18 cellular contexts compared by ENCODE assay signal in genomic region chr6:25178336-25178735, GRCh38.
DNase-seq lines count a peak whose midpoint lies in the region; ATAC-seq and TF ChIP-seq lines count a peak whose summit lies in the region.
"Had no signal": no experiment of that assay in that cellular context is flagged by ENCODE, and none has a peak within 500 bp of the region (broad histone marks: within the 10 kb centered on the region; RNA-seq: fewer than 3 reads in every experiment).

No MANE protein-coding gene starts in this region.

- H3K27me3 ChIP-seq in transverse colon = no peaks in the 10 kb centered on the region

- DNase-seq in activated naive CD8-positive, alpha-beta T cell treated with anti-CD3 and anti-CD28 coated beads, Interleukin-2, amount 50 U/mL, for 24 hours = no peak
- no peak for DNase-seq in activated naive CD8-positive, alpha-beta T cell treated with anti-CD3 and anti-CD28 coated beads for 36 hours
- DNase-seq in activated T-helper 2 cell treated with anti-CD3 and anti-CD28 coated beads, Interferon-gamma antibody, Interleukin-2, Interleukin-4, amounts not matched to agents 10 μg/mL and 5 μg/mL and 100 μg/mL, durations not matched to agents 14 hours and 24 hours and 36 hours (ENCODE audit: low spot score) = no peak
- peak; percentile 77 for DNase-seq in myocyte (ENCODE audit: low read depth)
- no peak for DNase-seq in transverse colon
- DNase-seq in UCSD-AML1 (lab: John Stamatoyannopoulos, UW; ENCODE audit: unreplicated experiment) = no peak
- DNase-seq in NCI-H2171 treated with DMSO at 0.1 percent for 48 hours (lab: John Stamatoyannopoulos, UW) = no peak
- no peak for DNase-seq in SW 1271 (lab: John Stamatoyannopoulos, UW)
- DNase-seq: activated CD8-positive, alpha-beta memory T cell treated with anti-CD3 and anti-CD28 coated beads for 24 hours; GDM1; hippocampal formation; left colon; naive thymus-derived CD8-positive, alpha-beta T cell; NCI-H2081 treated with DMSO at 0.1 percent for 48 hours; stimulated activated CD4-positive, alpha-beta T cell treated with anti-CD3 and anti-CD28 coated beads, Interleukin-4, amount 100 ng/mL, for 24 hours; trophoblast cell had no signal

- TF ChIP-seq CTCF in transverse colon (IDR thresholded peaks at IDR 0.05) = no peak

- WGBS in transverse colon (ENCODE audit: low coverage in 1 of 2), 2 donors = 76 to 86% methylated on average over 5 of the region's 5 CpGs

- H3K36me3 ChIP-seq in transverse colon = no peaks in the 10 kb centered on the region
- H3K36me3 ChIP-seq: HAP-1 had no signal

- peaks cover 10 to 44% (median 26%) of the 10 kb centered on the region in 4 donors for H3K4me1 ChIP-seq in transverse colon
- H3K4me1 ChIP-seq: HAP-1 had no signal

- peaks cover 5% of the 10 kb centered on the region for H3K27me3 Mint-ChIP-seq in activated naive CD8-positive, alpha-beta T cell treated with anti-CD3 and anti-CD28 coated beads, Interleukin-2, amount 50 U/mL, for 24 hours
- peaks cover 3% of the 10 kb centered on the region for H3K27me3 Mint-ChIP-seq in activated naive CD8-positive, alpha-beta T cell treated with anti-CD3 and anti-CD28 coated beads for 36 hours
- H3K27me3 Mint-ChIP-seq in activated T-helper 2 cell treated with anti-CD3 and anti-CD28 coated beads, Interferon-gamma antibody, Interleukin-2, Interleukin-4, amounts not matched to agents 10 μg/mL and 5 μg/mL and 100 μg/mL, durations not matched to agents 14 hours and 24 hours and 36 hours (ENCODE audit: low read depth) = no peaks in the 10 kb centered on the region

- peak overlapping the region; percentile 3 for H3K27ac Mint-ChIP-seq in activated naive CD8-positive, alpha-beta T cell treated with anti-CD3 and anti-CD28 coated beads, Interleukin-2, amount 50 U/mL, for 24 hours
- no peak overlapping the region for H3K27ac Mint-ChIP-seq in activated naive CD8-positive, alpha-beta T cell treated with anti-CD3 and anti-CD28 coated beads for 36 hours
- peak overlapping the region; percentile 86 for H3K27ac Mint-ChIP-seq in activated T-helper 2 cell treated with anti-CD3 and anti-CD28 coated beads, Interferon-gamma antibody, Interleukin-2, Interleukin-4, amounts not matched to agents 10 μg/mL and 5 μg/mL and 100 μg/mL, durations not matched to agents 14 hours and 24 hours and 36 hours
- H3K27ac Mint-ChIP-seq: naive thymus-derived CD8-positive, alpha-beta T cell; WTC11 had no signal

- intact Hi-C loops in activated T-helper 2 cell treated with anti-CD3 and anti-CD28 coated beads, Interferon-gamma antibody, Interleukin-2, Interleukin-4, amounts not matched to agents 10 μg/mL and 5 μg/mL and 100 μg/mL, durations not matched to agents 14 hours and 24 hours and 36 hours (cut with micrococcal nuclease) = loop anchor here (5.0 to 10.0 kb wide), 3 partner anchors 91 to 244 kb away; partner anchors contain the start of gene RIPOR2
- intact Hi-C loops in transverse colon (cut with DNase I; ENCODE audit: low total_unique reads) = no loop called here

- in situ Hi-C loops in transverse colon (cut with MboI; ENCODE audit: low pct_ligation_motif_present in 1 of 4, low pct_unique_long_range_greater_than_20kb in 1 of 4, low sequenced_read_pairs in 3 of 4) = no loop called here

- ATAC-seq in activated naive CD8-positive, alpha-beta T cell treated with anti-CD3 and anti-CD28 coated beads, Interleukin-2, amount 50 U/mL, for 24 hours = no peak
- ATAC-seq: left colon; naive thymus-derived CD8-positive, alpha-beta T cell; WTC11 had no signal

- no peak overlapping the region for H3K4me3 Mint-ChIP-seq in activated naive CD8-positive, alpha-beta T cell treated with anti-CD3 and anti-CD28 coated beads, Interleukin-2, amount 50 U/mL, for 24 hours
- no peak overlapping the region for H3K4me3 Mint-ChIP-seq in activated naive CD8-positive, alpha-beta T cell treated with anti-CD3 and anti-CD28 coated beads for 36 hours
- H3K4me3 Mint-ChIP-seq in activated T-helper 2 cell treated with anti-CD3 and anti-CD28 coated beads, Interferon-gamma antibody, Interleukin-2, Interleukin-4, amounts not matched to agents 10 μg/mL and 5 μg/mL and 100 μg/mL, durations not matched to agents 14 hours and 24 hours and 36 hours (ENCODE audit: low read depth) = no peak overlapping the region
- H3K4me3 Mint-ChIP-seq: naive thymus-derived CD8-positive, alpha-beta T cell; WTC11 had no signal

- no peak for TF ChIP-seq POLR2A in transverse colon (IDR thresholded peaks at IDR 0.05)

- H3K36me3 Mint-ChIP-seq in activated naive CD8-positive, alpha-beta T cell treated with anti-CD3 and anti-CD28 coated beads, Interleukin-2, amount 50 U/mL, for 24 hours (ENCODE audit: low read depth) = no peaks in the 10 kb centered on the region
- H3K36me3 Mint-ChIP-seq in activated naive CD8-positive, alpha-beta T cell treated with anti-CD3 and anti-CD28 coated beads for 36 hours = peaks cover 2% of the 10 kb centered on the region
- H3K36me3 Mint-ChIP-seq in activated T-helper 2 cell treated with anti-CD3 and anti-CD28 coated beads, Interferon-gamma antibody, Interleukin-2, Interleukin-4, amounts not matched to agents 10 μg/mL and 5 μg/mL and 100 μg/mL, durations not matched to agents 14 hours and 24 hours and 36 hours (ENCODE audit: low read depth) = no peaks in the 10 kb centered on the region
- H3K36me3 Mint-ChIP-seq: WTC11 had no signal

- no peaks in the 10 kb centered on the region for H3K9me3 Mint-ChIP-seq in activated naive CD8-positive, alpha-beta T cell treated with anti-CD3 and anti-CD28 coated beads, Interleukin-2, amount 50 U/mL, for 24 hours
- H3K9me3 Mint-ChIP-seq in activated naive CD8-positive, alpha-beta T cell treated with anti-CD3 and anti-CD28 coated beads for 36 hours = no peaks in the 10 kb centered on the region
- H3K9me3 Mint-ChIP-seq in activated T-helper 2 cell treated with anti-CD3 and anti-CD28 coated beads, Interferon-gamma antibody, Interleukin-2, Interleukin-4, amounts not matched to agents 10 μg/mL and 5 μg/mL and 100 μg/mL, durations not matched to agents 14 hours and 24 hours and 36 hours = no peaks in the 10 kb centered on the region
- H3K9me3 Mint-ChIP-seq: naive thymus-derived CD8-positive, alpha-beta T cell; WTC11 had no signal

- H3K4me3 ChIP-seq in transverse colon = no peak overlapping the region
- H3K4me3 ChIP-seq: HAP-1 had no signal

- no peak for TF ChIP-seq EP300 in transverse colon (IDR thresholded peaks at IDR 0.05; ENCODE audit: low read depth)

- peaks cover 39% of the 10 kb centered on the region for H3K4me1 Mint-ChIP-seq in activated naive CD8-positive, alpha-beta T cell treated with anti-CD3 and anti-CD28 coated beads, Interleukin-2, amount 50 U/mL, for 24 hours
- peaks cover 47% of the 10 kb centered on the region for H3K4me1 Mint-ChIP-seq in activated naive CD8-positive, alpha-beta T cell treated with anti-CD3 and anti-CD28 coated beads for 36 hours
- peaks cover 73% of the 10 kb centered on the region for H3K4me1 Mint-ChIP-seq in activated T-helper 2 cell treated with anti-CD3 and anti-CD28 coated beads, Interferon-gamma antibody, Interleukin-2, Interleukin-4, amounts not matched to agents 10 μg/mL and 5 μg/mL and 100 μg/mL, durations not matched to agents 14 hours and 24 hours and 36 hours (ENCODE audit: low read depth)
- H3K4me1 Mint-ChIP-seq: WTC11 had no signal

- H3K9me3 ChIP-seq in transverse colon = no peaks in the 10 kb centered on the region
- H3K9me3 ChIP-seq: HAP-1 had no signal

- peak overlapping the region; percentile 52 to 74 (median 61) for H3K27ac ChIP-seq in transverse colon
